ENCODE assay signal across 19 cellular contexts in the genomic region with DNA sequence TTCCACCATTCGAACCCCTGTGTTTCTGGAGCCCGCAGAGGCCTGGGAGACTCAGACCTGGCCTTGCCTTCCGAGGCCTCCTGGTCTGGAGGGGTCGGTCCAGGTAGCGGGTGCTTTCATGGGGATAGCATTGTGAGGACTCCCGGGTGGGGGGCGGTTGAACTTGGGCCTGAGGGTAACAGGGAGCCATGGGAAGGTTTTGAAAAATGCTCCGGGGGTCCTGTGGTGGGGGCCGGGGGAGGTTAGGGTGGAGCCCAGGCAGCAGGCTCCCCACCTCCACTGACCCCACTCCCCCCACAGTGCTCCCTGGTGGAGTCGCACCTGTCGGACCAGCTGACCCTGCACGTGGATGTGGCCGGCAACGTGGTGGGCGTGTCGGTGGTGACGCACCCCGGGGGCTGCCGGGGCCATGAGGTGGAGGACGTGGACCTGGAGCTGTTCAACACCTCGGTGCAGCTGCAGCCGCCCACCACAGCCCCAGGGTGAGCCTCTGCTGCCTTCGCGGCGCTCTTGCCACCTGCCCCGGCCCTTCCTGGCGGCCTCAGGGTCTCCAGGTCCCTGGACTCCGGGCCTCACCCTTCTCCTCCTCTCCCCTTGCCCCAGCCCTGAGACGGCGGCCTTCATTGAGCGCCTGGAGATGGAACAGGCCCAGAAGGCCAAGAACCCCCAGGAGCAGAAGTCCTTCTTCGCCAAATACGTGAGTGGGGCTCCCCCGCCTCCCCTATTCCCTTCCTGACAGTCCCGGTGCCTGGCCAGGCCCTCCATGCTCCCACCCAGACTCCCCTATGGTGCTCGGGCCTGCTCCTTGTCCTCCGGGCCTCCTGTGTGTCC. TPM values are rescaled to one million over a fixed set of nuclear protein-coding genes. Genes with fewer than 3 reads are reported as not detected.
DNase-seq lines count a peak whose midpoint lies in the region; ATAC-seq lines count a peak whose summit lies in the region.
"Had no signal": no experiment of that assay in that cellular context is flagged by ENCODE, and none has a peak within 500 bp of the region (broad histone marks: within the 10 kb centered on the region; RNA-seq: fewer than 3 reads in every experiment).

No MANE protein-coding gene starts in this region.

- H3K9me3 Mint-ChIP-seq in stimulated activated naive CD8-positive, alpha-beta T cell treated with anti-CD3 and anti-CD28 coated beads, Interleukin-15, amount 100 ng/mL, for 72 hours: peaks cover 0 to 7% of the 10 kb centered on the region in 2 donors
- H3K9me3 Mint-ChIP-seq in central memory CD8-positive, alpha-beta T cell: no peaks in the 10 kb centered on the region

- H3K4me3 Mint-ChIP-seq in stimulated activated naive CD8-positive, alpha-beta T cell treated with anti-CD3 and anti-CD28 coated beads, Interleukin-15, amount 100 ng/mL, for 72 hours: no peak overlapping the region
- H3K4me3 Mint-ChIP-seq in central memory CD8-positive, alpha-beta T cell: no peak overlapping the region
- H3K4me3 Mint-ChIP-seq: B cell, H9 had no signal

- no peaks in the 10 kb centered on the region for H3K27me3 Mint-ChIP-seq in stimulated activated naive CD8-positive, alpha-beta T cell treated with anti-CD3 and anti-CD28 coated beads, Interleukin-15, amount 100 ng/mL, for 72 hours
- H3K27me3 Mint-ChIP-seq in central memory CD8-positive, alpha-beta T cell: no peaks in the 10 kb centered on the region
- H3K27me3 Mint-ChIP-seq: B cell; CD4-positive, alpha-beta memory T cell had no signal

- no peak for DNase-seq in stimulated activated naive CD8-positive, alpha-beta T cell treated with anti-CD3 and anti-CD28 coated beads, Interleukin-15, amount 100 ng/mL, for 72 hours
- no peak for DNase-seq in stimulated activated naive CD8-positive, alpha-beta T cell treated with anti-CD3 and anti-CD28 coated beads, Interleukin-15, Interleukin-2, amounts not matched to agents 100 U/mL and 50 U/mL, for 24 hours
- no peak for DNase-seq in central memory CD8-positive, alpha-beta T cell (ENCODE audit: low spot score in 2 of 2)
- DNase-seq in mesenteric fat pad (ENCODE audit: low spot score) (peak; percentile 83), NCI-H748 (lab: John Stamatoyannopoulos, UW; ENCODE audit: unreplicated experiment) (no peak), NCI-H345 (lab: John Stamatoyannopoulos, UW) (no peak)
- DNase-seq: Calu3; CD4-positive, alpha-beta memory T cell; DMS53; H9; NCI-H1436; NCI-H2029; NCI-H2171 treated with DMSO at 0.1 percent for 48 hours; NCI-H510A; NCI-H82; PC-9; SJCRH30 had no signal

- peak overlapping the region; percentile 19 to 34 for H3K27ac Mint-ChIP-seq in stimulated activated naive CD8-positive, alpha-beta T cell treated with anti-CD3 and anti-CD28 coated beads, Interleukin-15, amount 100 ng/mL, for 72 hours
- H3K27ac Mint-ChIP-seq in central memory CD8-positive, alpha-beta T cell (ENCODE audit: low read depth): peak overlapping the region; percentile 89
- H3K27ac Mint-ChIP-seq: B cell, H9 had no signal

- peaks cover 39% of the 10 kb centered on the region for H3K4me1 Mint-ChIP-seq in stimulated activated naive CD8-positive, alpha-beta T cell treated with anti-CD3 and anti-CD28 coated beads, Interleukin-15, amount 100 ng/mL, for 72 hours
- peaks cover 38% of the 10 kb centered on the region for H3K4me1 Mint-ChIP-seq in central memory CD8-positive, alpha-beta T cell

- ATAC-seq in stimulated activated naive CD8-positive, alpha-beta T cell treated with anti-CD3 and anti-CD28 coated beads, Interleukin-15, amount 100 ng/mL, for 72 hours: no peak
- ATAC-seq in stimulated activated naive CD8-positive, alpha-beta T cell treated with anti-CD3 and anti-CD28 coated beads, Interleukin-15, Interleukin-2, amounts not matched to agents 100 U/mL and 50 U/mL, for 24 hours: no peak
- ATAC-seq in central memory CD8-positive, alpha-beta T cell (replicated peaks; ENCODE audit: extremely low read depth, poor library complexity, severe bottlenecking): no peak
- no peak for ATAC-seq in GM21576 (IDR thresholded peaks at IDR 0.05; ENCODE audit: unreplicated experiment)

- peaks cover 36% of the 10 kb centered on the region for H3K36me3 Mint-ChIP-seq in central memory CD8-positive, alpha-beta T cell (ENCODE audit: insufficient read depth)

RNA-seq across cellular contexts. Expression of gene GARIN5A, which starts 3.8 kb away (rescaled TPM):
- total RNA-seq in mesenteric fat pad: 0.35 TPM

RNA-seq across cellular contexts. Expression of gene EMC10, which starts 4.2 kb away (rescaled TPM):
- total RNA-seq in mesenteric fat pad: 53.3 TPM

RNA-seq across cellular contexts. Expression of gene JOSD2, which starts 30.5 kb away (rescaled TPM):
- total RNA-seq in mesenteric fat pad: 44.9 TPM

RNA-seq across cellular contexts. Expression of gene ASPDH, which starts 33.2 kb away (rescaled TPM):
- not detected for total RNA-seq in mesenteric fat pad
- total RNA-seq: B cell; Calu3; CD4-positive, alpha-beta memory T cell; H9; PC-9; SJCRH30 had no signal

RNA-seq across cellular contexts. Expression of gene MYBPC2, which starts 47.8 kb away (rescaled TPM):
- not detected for total RNA-seq in mesenteric fat pad
- total RNA-seq: Calu3; CD4-positive, alpha-beta memory T cell; PC-9 had no signal
